Comparison of ENCODE assay signal across 29 cellular contexts in the genomic region with DNA sequence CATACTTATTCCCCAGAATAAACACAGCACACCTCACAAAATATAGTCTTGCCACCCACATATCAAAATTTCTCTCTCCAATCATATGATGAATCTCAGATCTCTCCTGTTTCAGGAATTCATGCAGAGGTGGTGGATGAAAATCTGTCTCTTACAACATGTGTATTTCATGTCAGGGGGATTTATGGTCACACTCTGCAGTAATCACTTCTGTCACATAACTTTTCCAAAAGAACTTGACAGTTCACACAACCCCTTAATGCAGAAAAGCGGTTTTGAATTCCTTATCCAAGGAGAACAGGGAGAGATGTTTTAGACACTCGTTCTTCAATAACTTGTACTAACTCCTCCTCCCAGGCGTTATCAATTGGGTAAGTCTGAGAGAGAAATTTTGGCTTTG.
"Had no signal": no experiment of that assay in that cellular context is flagged by ENCODE, and none has a peak within 500 bp of the region (broad histone marks: within the 10 kb centered on the region; RNA-seq: fewer than 3 reads in every experiment).

No MANE protein-coding gene starts in this region.

- H3K27ac ChIP-seq: adrenal gland, ascending aorta, VCaP had no signal

- H3K9me3 ChIP-seq: adrenal gland, ascending aorta had no signal

- H3K27me3 ChIP-seq: adrenal gland, ascending aorta had no signal

- H3K36me3 ChIP-seq: adrenal gland, ascending aorta had no signal

- H3K4me3 ChIP-seq: adrenal gland, ascending aorta had no signal

- H3K4me1 ChIP-seq: adrenal gland, ascending aorta had no signal

- DNase-seq: activated B cell treated with CpG ODN at 0.5 μM for 24 hours; activated CD4-positive, alpha-beta memory T cell treated with anti-CD3 and anti-CD28 coated beads for 36 hours; activated CD4-positive, alpha-beta T cell treated with anti-CD3 and anti-CD28 coated beads for 4 hours; activated CD4-positive, alpha-beta T cell treated with anti-CD3 and anti-CD28 coated beads, Interleukin-2, amount 10 ng/mL, durations not matched to agents 24 days and 14 days; activated CD4-positive, alpha-beta T cell treated with anti-CD3 and anti-CD28 coated beads, Interleukin-2, amount 50 U/mL, for 1 hour; activated CD4-positive, alpha-beta T cell treated with anti-CD3 and anti-CD28 coated beads, Interleukin-2, amount 50 U/mL, for 4 hours; activated CD4-positive, CD25-positive, alpha-beta regulatory T cell treated with anti-CD3 and anti-CD28 coated beads, Interleukin-2, amount 50 U/mL, for 72 hours; activated CD8-positive, alpha-beta memory T cell treated with anti-CD3 and anti-CD28 coated beads, Interleukin-2, amount 50 U/mL, for 4 hours; activated CD8-positive, alpha-beta T cell treated with anti-CD3 and anti-CD28 coated beads for 36 hours; activated effector memory CD4-positive, alpha-beta T cell treated with anti-CD3 and anti-CD28 coated beads, Interleukin-2, amount 50 U/mL, for 16 hours; activated gamma-delta T cell treated with Interleukin-2 at 50 U/mL for 16 hours; activated naive CD4-positive, alpha-beta T cell; activated naive CD4-positive, alpha-beta T cell treated with anti-CD3 and anti-CD28 coated beads for 36 hours; activated naive CD4-positive, alpha-beta T cell treated with anti-CD3 and anti-CD28 coated beads, Interleukin-2, amount 50 U/mL, for 16 hours; activated naive CD8-positive, alpha-beta T cell treated with anti-CD3 and anti-CD28 coated beads for 36 hours; activated T-cell treated with anti-CD3 and anti-CD28 coated beads for 4 hours; activated T-cell treated with anti-CD3 and anti-CD28 coated beads, Interleukin-2, amount 50 U/mL, for 1 hour; activated T-cell treated with anti-CD3 and anti-CD28 coated beads, Interleukin-2, amount 50 U/mL, for 4 hours; activated T-cell treated with anti-CD3 and anti-CD28 coated beads, Interleukin-2, amount 50 U/mL, for 72 hours; adrenal gland; amygdala; anterior cingulate cortex; caudate nucleus; cerebellar nuclear complex; T-helper 1 cell; T-helper 2 cell; T-helper 9 cell had no signal
